In the genomic region with DNA sequence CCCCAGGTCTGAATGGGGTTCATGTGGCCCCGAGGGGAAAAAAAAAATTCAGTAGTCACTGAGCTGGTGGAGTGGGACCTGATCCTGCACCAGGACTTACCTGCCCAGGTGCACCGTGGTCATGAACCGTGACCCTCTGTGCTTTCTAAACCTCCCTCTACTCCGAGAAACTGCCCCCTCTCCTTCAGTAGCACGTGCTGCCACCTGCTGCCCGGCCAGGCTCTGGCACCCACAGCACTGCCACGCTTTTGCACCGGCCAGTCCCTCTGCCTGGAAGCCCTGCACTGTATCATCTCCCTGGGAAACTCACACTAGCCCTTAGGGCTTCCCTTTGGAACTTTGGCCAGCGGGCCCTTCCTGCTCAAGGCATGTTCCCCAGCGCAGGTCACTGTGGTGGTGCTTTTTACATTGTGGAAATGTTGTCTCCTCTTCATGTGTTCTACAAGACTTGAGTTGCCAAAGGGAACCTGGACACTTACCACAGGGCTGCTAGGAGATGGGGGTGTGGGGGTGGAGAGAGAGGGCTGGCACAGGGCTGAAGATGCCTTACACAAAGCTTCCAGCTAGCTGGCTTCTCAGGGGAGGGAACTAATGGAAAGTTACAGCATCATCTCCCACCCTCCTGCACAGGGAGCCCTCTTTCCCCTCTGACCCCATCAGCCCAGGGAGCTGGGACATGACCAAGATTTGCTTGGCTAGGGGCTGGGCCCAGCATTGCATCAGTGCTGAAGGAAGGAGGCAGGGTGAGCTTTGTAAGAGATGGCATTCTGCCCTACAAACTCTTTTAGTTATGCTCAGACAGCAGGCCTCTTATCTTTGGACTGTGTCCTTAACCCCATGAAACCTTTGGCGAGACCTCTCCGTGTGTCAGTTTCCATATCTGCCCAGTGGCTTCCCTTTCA, we compare ENCODE assay signal across 8 cellular contexts. TPM values are rescaled to one million over a fixed set of nuclear protein-coding genes. Genes with fewer than 3 reads are reported as not detected.
DNase-seq lines count a peak whose midpoint lies in the region; ATAC-seq and TF ChIP-seq lines count a peak whose summit lies in the region.

No MANE protein-coding gene starts in this region.

- H3K9me3 ChIP-seq in heart right ventricle (no peaks in the 10 kb centered on the region), transverse colon (no peaks in the 10 kb centered on the region)

- ATAC-seq in GM19351 (IDR thresholded peaks at IDR 0.05; ENCODE audit: unreplicated experiment) = peak; percentile 56
- ATAC-seq in heart right ventricle = peak in 2 of 8 donors; percentile 36 to 41
- no peak for ATAC-seq in HG02938 (IDR thresholded peaks at IDR 0.05; ENCODE audit: unreplicated experiment)

- TF ChIP-seq EP300 in transverse colon (IDR thresholded peaks at IDR 0.05; ENCODE audit: low read depth) = no peak

- in situ Hi-C loops in transverse colon (cut with MboI; ENCODE audit: low pct_ligation_motif_present in 1 of 4, low pct_unique_long_range_greater_than_20kb in 1 of 4, low sequenced_read_pairs in 3 of 4) = loop anchor here (25.0 kb wide), 5 partner anchors 95 to 1455 kb away; no protein-coding TSS in a partner anchor

- no peaks in the 10 kb centered on the region for H3K36me3 ChIP-seq in heart right ventricle
- H3K36me3 ChIP-seq in transverse colon = no peaks in the 10 kb centered on the region

- H3K4me3 ChIP-seq in AG04449 (ENCODE audit: low read depth, low read length) (no peak overlapping the region), heart right ventricle (no peak overlapping the region), transverse colon (no peak overlapping the region)

- POLR2A ChIA-PET in AG04449 (lab: Yijun Ruan, JAX) = no interaction called here

- H3K4me1 ChIP-seq in heart right ventricle = peaks cover 0 to 17% (median 8%) of the 10 kb centered on the region in 9 donors
- peaks cover 0 to 6% (median 3%) of the 10 kb centered on the region in 4 donors for H3K4me1 ChIP-seq in transverse colon

- no peak overlapping the region for H3K27ac ChIP-seq in heart right ventricle
- no peak overlapping the region for H3K27ac ChIP-seq in transverse colon

- DNase-seq in AG04449 (ENCODE audit: low read depth, low spot score) = no peak
- DNase-seq in RKO (ENCODE audit: low spot score) = peak; percentile 44
- DNase-seq in heart right ventricle = peak in 1 of 2 donors; percentile 5
- no peak for DNase-seq in transverse colon
- no peak for DNase-seq in NCI-H187 treated with DMSO at 0.1 percent for 48 hours (lab: John Stamatoyannopoulos, UW)
- no peak for DNase-seq in GM19240 (ENCODE audit: insufficient read length, low spot score)

- intact Hi-C loops in heart right ventricle (cut with DNase I) (no loop called here), transverse colon (cut with DNase I; ENCODE audit: low total_unique reads) (no loop called here)

- H3K27me3 ChIP-seq in heart right ventricle (peaks cover 0 to 67% (median 56%) of the 10 kb centered on the region in 7 donors), transverse colon (peaks cover 41% of the 10 kb centered on the region)

- 24 to 25% methylated on average over 12 of the region's 12 CpGs for WGBS in heart right ventricle, 2 donors
- WGBS in transverse colon (ENCODE audit: low coverage in 1 of 2), 2 donors = 7 to 24% methylated on average over 3 to 12 of the region's 12 CpGs

- TF ChIP-seq CTCF in AG04449 (IDR thresholded peaks at IDR 0.05; ENCODE audit: insufficient read depth, low read length, missing control alignments) = peak; percentile 62
- peak in 7 of 9 donors; percentile 30 to 47 (median 36) for TF ChIP-seq CTCF in heart right ventricle (IDR thresholded peaks at IDR 0.05)
- TF ChIP-seq CTCF in transverse colon (IDR thresholded peaks at IDR 0.05) = peak; percentile 13 to 26 (median 14)

- TF ChIP-seq POLR2A in transverse colon (IDR thresholded peaks at IDR 0.05) = no peak

- CTCF ChIA-PET in AG04449 (lab: Yijun Ruan, JAX) = interaction anchor here (1.6 to 2.2 kb wide), 2 partner anchors 217 to 1454 kb away, joined by 6 to 8 read pairs; no protein-coding TSS in a partner anchor

RNA-seq across cellular contexts. Expression of a gene that starts 2.5 kb away (rescaled TPM):
- total RNA-seq in heart right ventricle (under 1 TPM in 9 of 10 donors, not detected in 1; 0.10 to 0.53 (median 0.26) TPM), transverse colon (under 1 TPM; under 0.01 to 0.64 (median 0.40) TPM)
- polyA plus RNA-seq in heart right ventricle = under 1 TPM; 0.04 to 0.07 TPM
